Comparison of ENCODE assay signal across 24 cellular contexts in genomic region chr11:30351061-30351460, GRCh38.
"Had no signal": no experiment of that assay in that cellular context is flagged by ENCODE, and none has a peak within 500 bp of the region (broad histone marks: within the 10 kb centered on the region; RNA-seq: fewer than 3 reads in every experiment).

No MANE protein-coding gene starts in this region.

- ATAC-seq: left cardiac atrium; left lobe of liver; lower lobe of right lung; natural killer cell; psoas muscle; sciatic nerve; stimulated activated naive B cell treated with anti-CD40 and anti-IgM and Interleukin-4, amounts not matched to agents 10 μg/mL and 1 μg/mL and 100 μg/mL, for 72 hours; stimulated activated naive CD8-positive, alpha-beta T cell treated with anti-CD3 and anti-CD28 coated beads, Interleukin-15, Interleukin-2, amounts not matched to agents 100 U/mL and 50 U/mL, for 24 hours had no signal

- H3K9me3 Mint-ChIP-seq: natural killer cell, neural progenitor cell had no signal

- H3K36me3 Mint-ChIP-seq: natural killer cell; neural progenitor cell; stimulated activated naive B cell treated with anti-CD40 and anti-IgM and Interleukin-4, amounts not matched to agents 10 μg/mL and 1 μg/mL and 100 μg/mL, for 72 hours had no signal

- H3K4me1 Mint-ChIP-seq: nephron progenitor cell, neural progenitor cell had no signal

- DNase-seq: kidney glomerular epithelial cell; left cardiac atrium; lower lobe of right lung; mammary epithelial cell; mesenchymal stem cell; naive B cell; natural killer cell; nephron progenitor cell; occipital lobe; psoas muscle; stimulated activated CD4-positive, alpha-beta T cell treated with anti-CD3 and anti-CD28 coated beads, Interleukin-12 subunit alpha, Interleukin-12 subunit beta, amount 100 ng/mL, for 4 hours; stimulated activated CD4-positive, alpha-beta T cell treated with anti-CD3 and anti-CD28 coated beads, Interleukin-15, amount 100 ng/mL, for 24 hours; stimulated activated CD4-positive, alpha-beta T cell treated with anti-CD3 and anti-CD28 coated beads, Interleukin-2, amount 100 ng/mL, for 24 hours; stimulated activated CD4-positive, alpha-beta T cell treated with anti-CD3 and anti-CD28 coated beads, Interleukin-4, amount 100 ng/mL, for 1 hour; stimulated activated naive B cell treated with anti-CD40 and anti-IgM and Interleukin-4, amounts not matched to agents 10 μg/mL and 1 μg/mL and 100 μg/mL, for 72 hours; stimulated activated naive CD8-positive, alpha-beta T cell treated with anti-CD3 and anti-CD28 coated beads, Interleukin-15, Interleukin-2, amounts not matched to agents 100 U/mL and 50 U/mL, for 24 hours; stomach; testis; thyroid gland; transverse colon; upper lobe of left lung had no signal

- H3K27ac Mint-ChIP-seq: natural killer cell; nephron progenitor cell; neural progenitor cell; stimulated activated naive B cell treated with anti-CD40 and anti-IgM and Interleukin-4, amounts not matched to agents 10 μg/mL and 1 μg/mL and 100 μg/mL, for 72 hours had no signal

- H3K4me3 Mint-ChIP-seq: naive B cell; natural killer cell; nephron progenitor cell; neural progenitor cell; stimulated activated naive B cell treated with anti-CD40 and anti-IgM and Interleukin-4, amounts not matched to agents 10 μg/mL and 1 μg/mL and 100 μg/mL, for 72 hours had no signal
